Comparison of ENCODE assay signal across 1 cellular context in genomic region chr10:73743905-73744689, GRCh38.
TF ChIP-seq lines count a peak whose summit lies in the region.

A gene with protein sequence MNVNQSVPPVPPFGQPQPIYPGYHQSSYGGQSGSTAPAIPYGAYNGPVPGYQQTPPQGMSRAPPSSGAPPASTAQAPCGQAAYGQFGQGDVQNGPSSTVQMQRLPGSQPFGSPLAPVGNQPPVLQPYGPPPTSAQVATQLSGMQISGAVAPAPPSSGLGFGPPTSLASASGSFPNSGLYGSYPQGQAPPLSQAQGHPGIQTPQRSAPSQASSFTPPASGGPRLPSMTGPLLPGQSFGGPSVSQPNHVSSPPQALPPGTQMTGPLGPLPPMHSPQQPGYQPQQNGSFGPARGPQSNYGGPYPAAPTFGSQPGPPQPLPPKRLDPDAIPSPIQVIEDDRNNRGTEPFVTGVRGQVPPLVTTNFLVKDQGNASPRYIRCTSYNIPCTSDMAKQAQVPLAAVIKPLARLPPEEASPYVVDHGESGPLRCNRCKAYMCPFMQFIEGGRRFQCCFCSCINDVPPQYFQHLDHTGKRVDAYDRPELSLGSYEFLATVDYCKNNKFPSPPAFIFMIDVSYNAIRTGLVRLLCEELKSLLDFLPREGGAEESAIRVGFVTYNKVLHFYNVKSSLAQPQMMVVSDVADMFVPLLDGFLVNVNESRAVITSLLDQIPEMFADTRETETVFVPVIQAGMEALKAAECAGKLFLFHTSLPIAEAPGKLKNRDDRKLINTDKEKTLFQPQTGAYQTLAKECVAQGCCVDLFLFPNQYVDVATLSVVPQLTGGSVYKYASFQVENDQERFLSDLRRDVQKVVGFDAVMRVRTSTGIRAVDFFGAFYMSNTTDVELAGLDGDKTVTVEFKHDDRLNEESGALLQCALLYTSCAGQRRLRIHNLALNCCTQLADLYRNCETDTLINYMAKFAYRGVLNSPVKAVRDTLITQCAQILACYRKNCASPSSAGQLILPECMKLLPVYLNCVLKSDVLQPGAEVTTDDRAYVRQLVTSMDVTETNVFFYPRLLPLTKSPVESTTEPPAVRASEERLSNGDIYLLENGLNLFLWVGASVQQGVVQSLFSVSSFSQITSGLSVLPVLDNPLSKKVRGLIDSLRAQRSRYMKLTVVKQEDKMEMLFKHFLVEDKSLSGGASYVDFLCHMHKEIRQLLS (plus strand): TSS chr10:73744372. CDS start chr10:73746833, 2,461 bp downstream.

TF ChIP-seq in K562, 482 proteins besides CTCF, POLR2A, EP300 and RAD21 (continued from another document and continues in another):
- TF ChIP-seq ZNF408 (CRISPR knock-in tag; IDR thresholded peaks at IDR 0.05; ENCODE audit: low read depth) (no peak), SRSF7 (optimal IDR thresholded peaks at IDR 0.05; ENCODE audit: low read depth, low read length) (no peak), ZC3H11A (IDR thresholded peaks at IDR 0.05; ENCODE audit: low read depth, low read length) (no peak), BRD4 (IDR thresholded peaks at IDR 0.05) (peak; percentile 100), HNRNPUL1 (IDR thresholded peaks at IDR 0.05; ENCODE audit: low read length) (no peak), NCOA6 (IDR thresholded peaks at IDR 0.05) (no peak), GTF2A2 (tag; IDR thresholded peaks at IDR 0.05) (no peak; the same call in 1 of the 2 replicates), MLLT1 (IDR thresholded peaks at IDR 0.05) (no peak), ZBTB17 (CRISPR knock-in tag; IDR thresholded peaks at IDR 0.05) (0 out of 2 replicates have a peak, but pooled peaks have one; percentile 10), PRMT5 (CRISPR knock-in tag; IDR thresholded peaks at IDR 0.05) (no peak), DNMT1 (IDR thresholded peaks at IDR 0.05) (no peak), SPI1 (IDR thresholded peaks at IDR 0.05; ENCODE audit: borderline replicate concordance, low read depth, low read length) (peak; percentile 77), PTBP1 (IDR thresholded peaks at IDR 0.05; ENCODE audit: low read depth, low read length) (no peak), ZNF551 (CRISPR knock-in tag; IDR thresholded peaks at IDR 0.05) (no peak), HMG20A (CRISPR knock-in tag; conservative IDR thresholded peaks at IDR 0.05) (no peak; the same call in 1 of the 2 replicates), NR0B1 (IDR thresholded peaks at IDR 0.05; ENCODE audit: partially characterized antibody) (no peak), CREB3L1 (IDR thresholded peaks at IDR 0.05; ENCODE audit: borderline replicate concordance, low read depth) (peak; percentile 100), BCLAF1 (IDR thresholded peaks at IDR 0.05; ENCODE audit: borderline replicate concordance in 1 of 2, control insufficient read depth in 1 of 2, low read depth in 2 of 2, low read length in 1 of 2) (no peak), ZFPM2 (CRISPR knock-in tag; IDR thresholded peaks at IDR 0.05) (no peak), TBL1XR1 (IDR thresholded peaks at IDR 0.05; ENCODE audit: low read length in 2 of 2) (peak; percentile 42 to 60; a peak in 3 of 4 replicates), HNRNPH1 (optimal IDR thresholded peaks at IDR 0.05; ENCODE audit: low read depth, low read length) (no peak), ZNF584 (CRISPR knock-in tag; IDR thresholded peaks at IDR 0.05; ENCODE audit: low read depth) (peak; percentile 84), ELF4 (CRISPR knock-in tag; IDR thresholded peaks at IDR 0.05) (peak; percentile 85), ZBTB26 (CRISPR knock-in tag; IDR thresholded peaks at IDR 0.05) (peak; percentile 82), TCF7L2 (IDR thresholded peaks at IDR 0.05; ENCODE audit: low read depth, low read length) (0 out of 2 replicates have a peak, but pooled peaks have one; percentile 54)
- TF ChIP-seq, protein P1, sequence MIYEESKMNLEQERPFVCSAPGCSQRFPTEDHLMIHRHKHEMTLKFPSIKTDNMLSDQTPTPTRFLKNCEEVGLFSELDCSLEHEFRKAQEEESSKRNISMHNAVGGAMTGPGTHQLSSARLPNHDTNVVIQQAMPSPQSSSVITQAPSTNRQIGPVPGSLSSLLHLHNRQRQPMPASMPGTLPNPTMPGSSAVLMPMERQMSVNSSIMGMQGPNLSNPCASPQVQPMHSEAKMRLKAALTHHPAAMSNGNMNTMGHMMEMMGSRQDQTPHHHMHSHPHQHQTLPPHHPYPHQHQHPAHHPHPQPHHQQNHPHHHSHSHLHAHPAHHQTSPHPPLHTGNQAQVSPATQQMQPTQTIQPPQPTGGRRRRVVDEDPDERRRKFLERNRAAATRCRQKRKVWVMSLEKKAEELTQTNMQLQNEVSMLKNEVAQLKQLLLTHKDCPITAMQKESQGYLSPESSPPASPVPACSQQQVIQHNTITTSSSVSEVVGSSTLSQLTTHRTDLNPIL (CRISPR knock-in tag; IDR thresholded peaks at IDR 0.05): peak; percentile 54; the same call in 1 of the 2 replicates
- TF ChIP-seq, protein P2, sequence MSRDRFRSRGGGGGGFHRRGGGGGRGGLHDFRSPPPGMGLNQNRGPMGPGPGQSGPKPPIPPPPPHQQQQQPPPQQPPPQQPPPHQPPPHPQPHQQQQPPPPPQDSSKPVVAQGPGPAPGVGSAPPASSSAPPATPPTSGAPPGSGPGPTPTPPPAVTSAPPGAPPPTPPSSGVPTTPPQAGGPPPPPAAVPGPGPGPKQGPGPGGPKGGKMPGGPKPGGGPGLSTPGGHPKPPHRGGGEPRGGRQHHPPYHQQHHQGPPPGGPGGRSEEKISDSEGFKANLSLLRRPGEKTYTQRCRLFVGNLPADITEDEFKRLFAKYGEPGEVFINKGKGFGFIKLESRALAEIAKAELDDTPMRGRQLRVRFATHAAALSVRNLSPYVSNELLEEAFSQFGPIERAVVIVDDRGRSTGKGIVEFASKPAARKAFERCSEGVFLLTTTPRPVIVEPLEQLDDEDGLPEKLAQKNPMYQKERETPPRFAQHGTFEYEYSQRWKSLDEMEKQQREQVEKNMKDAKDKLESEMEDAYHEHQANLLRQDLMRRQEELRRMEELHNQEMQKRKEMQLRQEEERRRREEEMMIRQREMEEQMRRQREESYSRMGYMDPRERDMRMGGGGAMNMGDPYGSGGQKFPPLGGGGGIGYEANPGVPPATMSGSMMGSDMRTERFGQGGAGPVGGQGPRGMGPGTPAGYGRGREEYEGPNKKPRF (IDR thresholded peaks at IDR 0.05; ENCODE audit: low read depth, low read length): no peak
- TF ChIP-seq, protein P3, sequence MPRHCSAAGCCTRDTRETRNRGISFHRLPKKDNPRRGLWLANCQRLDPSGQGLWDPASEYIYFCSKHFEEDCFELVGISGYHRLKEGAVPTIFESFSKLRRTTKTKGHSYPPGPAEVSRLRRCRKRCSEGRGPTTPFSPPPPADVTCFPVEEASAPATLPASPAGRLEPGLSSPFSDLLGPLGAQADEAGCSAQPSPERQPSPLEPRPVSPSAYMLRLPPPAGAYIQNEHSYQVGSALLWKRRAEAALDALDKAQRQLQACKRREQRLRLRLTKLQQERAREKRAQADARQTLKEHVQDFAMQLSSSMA (CRISPR knock-in tag; IDR thresholded peaks at IDR 0.05): no peak
- TF ChIP-seq, protein P4, sequence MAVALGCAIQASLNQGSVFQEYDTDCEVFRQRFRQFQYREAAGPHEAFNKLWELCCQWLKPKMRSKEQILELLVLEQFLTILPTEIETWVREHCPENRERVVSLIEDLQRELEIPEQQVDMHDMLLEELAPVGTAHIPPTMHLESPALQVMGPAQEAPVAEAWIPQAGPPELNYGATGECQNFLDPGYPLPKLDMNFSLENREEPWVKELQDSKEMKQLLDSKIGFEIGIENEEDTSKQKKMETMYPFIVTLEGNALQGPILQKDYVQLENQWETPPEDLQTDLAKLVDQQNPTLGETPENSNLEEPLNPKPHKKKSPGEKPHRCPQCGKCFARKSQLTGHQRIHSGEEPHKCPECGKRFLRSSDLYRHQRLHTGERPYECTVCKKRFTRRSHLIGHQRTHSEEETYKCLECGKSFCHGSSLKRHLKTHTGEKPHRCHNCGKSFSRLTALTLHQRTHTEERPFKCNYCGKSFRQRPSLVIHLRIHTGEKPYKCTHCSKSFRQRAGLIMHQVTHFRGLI (CRISPR knock-in tag; IDR thresholded peaks at IDR 0.05): peak; percentile 58; the same call in 1 of the 2 replicates
- TF ChIP-seq, protein P5, sequence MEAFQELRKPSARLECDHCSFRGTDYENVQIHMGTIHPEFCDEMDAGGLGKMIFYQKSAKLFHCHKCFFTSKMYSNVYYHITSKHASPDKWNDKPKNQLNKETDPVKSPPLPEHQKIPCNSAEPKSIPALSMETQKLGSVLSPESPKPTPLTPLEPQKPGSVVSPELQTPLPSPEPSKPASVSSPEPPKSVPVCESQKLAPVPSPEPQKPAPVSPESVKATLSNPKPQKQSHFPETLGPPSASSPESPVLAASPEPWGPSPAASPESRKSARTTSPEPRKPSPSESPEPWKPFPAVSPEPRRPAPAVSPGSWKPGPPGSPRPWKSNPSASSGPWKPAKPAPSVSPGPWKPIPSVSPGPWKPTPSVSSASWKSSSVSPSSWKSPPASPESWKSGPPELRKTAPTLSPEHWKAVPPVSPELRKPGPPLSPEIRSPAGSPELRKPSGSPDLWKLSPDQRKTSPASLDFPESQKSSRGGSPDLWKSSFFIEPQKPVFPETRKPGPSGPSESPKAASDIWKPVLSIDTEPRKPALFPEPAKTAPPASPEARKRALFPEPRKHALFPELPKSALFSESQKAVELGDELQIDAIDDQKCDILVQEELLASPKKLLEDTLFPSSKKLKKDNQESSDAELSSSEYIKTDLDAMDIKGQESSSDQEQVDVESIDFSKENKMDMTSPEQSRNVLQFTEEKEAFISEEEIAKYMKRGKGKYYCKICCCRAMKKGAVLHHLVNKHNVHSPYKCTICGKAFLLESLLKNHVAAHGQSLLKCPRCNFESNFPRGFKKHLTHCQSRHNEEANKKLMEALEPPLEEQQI (IDR thresholded peaks at IDR 0.05): 0 out of 2 replicates have a peak, but pooled peaks have one; percentile 52
- TF ChIP-seq, protein P6, sequence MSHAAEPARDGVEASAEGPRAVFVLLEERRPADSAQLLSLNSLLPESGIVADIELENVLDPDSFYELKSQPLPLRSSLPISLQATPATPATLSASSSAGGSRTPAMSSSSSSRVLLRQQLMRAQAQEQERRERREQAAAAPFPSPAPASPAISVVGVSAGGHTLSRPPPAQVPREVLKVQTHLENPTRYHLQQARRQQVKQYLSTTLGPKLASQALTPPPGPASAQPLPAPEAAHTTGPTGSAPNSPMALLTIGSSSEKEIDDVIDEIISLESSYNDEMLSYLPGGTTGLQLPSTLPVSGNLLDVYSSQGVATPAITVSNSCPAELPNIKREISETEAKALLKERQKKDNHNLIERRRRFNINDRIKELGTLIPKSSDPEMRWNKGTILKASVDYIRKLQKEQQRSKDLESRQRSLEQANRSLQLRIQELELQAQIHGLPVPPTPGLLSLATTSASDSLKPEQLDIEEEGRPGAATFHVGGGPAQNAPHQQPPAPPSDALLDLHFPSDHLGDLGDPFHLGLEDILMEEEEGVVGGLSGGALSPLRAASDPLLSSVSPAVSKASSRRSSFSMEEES (CRISPR knock-in tag; IDR thresholded peaks at IDR 0.05): peak; percentile 6; the same call in 1 of the 2 replicates
